29 cellular contexts compared by ENCODE assay signal in the genomic region with DNA sequence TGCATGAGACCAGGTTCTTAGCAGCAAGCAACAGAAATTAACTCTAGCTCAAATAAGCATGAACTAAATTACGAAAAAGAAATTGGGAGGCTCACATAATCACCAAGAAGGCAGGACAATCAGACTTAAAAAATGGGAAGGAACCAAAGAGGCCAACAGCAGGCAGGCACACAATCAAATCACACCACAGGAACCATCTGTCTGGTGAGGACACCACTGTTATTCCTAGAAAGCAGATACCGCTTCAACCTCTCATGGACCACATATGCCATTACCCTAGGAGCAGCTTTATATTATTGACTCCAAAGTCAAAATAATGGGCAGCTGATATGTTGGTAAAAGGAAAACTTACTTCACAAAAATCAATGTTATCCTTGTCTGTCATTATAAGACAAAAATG. TPM values are rescaled to one million over a fixed set of nuclear protein-coding genes. Genes with fewer than 3 reads are reported as not detected.
DNase-seq lines count a peak whose midpoint lies in the region; ATAC-seq and TF ChIP-seq lines count a peak whose summit lies in the region.
"Had no signal": no experiment of that assay in that cellular context is flagged by ENCODE, and none has a peak within 500 bp of the region (broad histone marks: within the 10 kb centered on the region; RNA-seq: fewer than 3 reads in every experiment).

No MANE protein-coding gene starts in this region.

- peak overlapping the region; percentile 28; the same call in 1 of the 2 replicates for H3K4me2 ChIP-seq in GM23338

- peaks cover 39% of the 10 kb centered on the region for H3K36me3 ChIP-seq in CD4-positive, CD25-positive, alpha-beta regulatory T cell (ENCODE audit: control insufficient read depth, insufficient read depth, low read length)
- no peaks in the 10 kb centered on the region for H3K36me3 ChIP-seq in GM23338 (ENCODE audit: insufficient read depth)
- H3K36me3 ChIP-seq: prostate gland had no signal

- TF ChIP-seq CTCF in GM23338 (conservative IDR thresholded peaks at IDR 0.05; ENCODE audit: low read depth in 2 of 2): no peak
- TF ChIP-seq CTCF in WTC11 (IDR thresholded peaks at IDR 0.05): no peak

- no peak for DNase-seq in activated CD4-positive, alpha-beta T cell treated with anti-CD3 and anti-CD28 coated beads, Interleukin-2, amount 10 ng/mL, durations not matched to agents 24 days and 14 days
- no peak for DNase-seq in activated CD4-positive, alpha-beta T cell treated with anti-CD3 and anti-CD28 coated beads, Interleukin-2, amount 50 U/mL, for 1 hour
- no peak for DNase-seq in CD4-positive, CD25-positive, alpha-beta regulatory T cell
- DNase-seq in GM23338 (ENCODE audit: low spot score): no peak
- DNase-seq in WTC11 (ENCODE audit: low spot score): no peak
- no peak for DNase-seq in NCI-H774 (lab: John Stamatoyannopoulos, UW)
- DNase-seq: adrenal gland, cerebellar nuclear complex, COR-L47, DMS79 treated with DMSO at 0.1 percent for 48 hours, hypothalamus, NCI-H1105 treated with DMSO at 0.1 percent for 48 hours, NCI-H1930, nucleus accumbens, substantia nigra, T-helper 9 cell, upper lobe of left lung had no signal

- no peaks in the 10 kb centered on the region for H3K9me3 ChIP-seq in CD4-positive, CD25-positive, alpha-beta regulatory T cell (ENCODE audit: control insufficient read depth in 2 of 2, low read length in 2 of 2)
- H3K9me3 ChIP-seq: adrenal gland, prostate gland, upper lobe of left lung had no signal

- H4K20me1 ChIP-seq in GM23338 (replicated peaks; ENCODE audit: insufficient read depth): no peaks in the 10 kb centered on the region; the same call in 1 of the 2 replicates

- no peak overlapping the region for H3K27ac ChIP-seq in CD4-positive, CD25-positive, alpha-beta regulatory T cell (ENCODE audit: insufficient read depth, low read length, poor library complexity, severe bottlenecking)
- no peak overlapping the region for H3K27ac ChIP-seq in GM23338 (ENCODE audit: low read depth)
- H3K27ac ChIP-seq: adrenal gland, prostate gland, SK-N-MC, upper lobe of left lung had no signal

- peaks cover 44% of the 10 kb centered on the region for H3K4me1 Mint-ChIP-seq in activated CD4-positive, alpha-beta T cell treated with anti-CD3 and anti-CD28 coated beads, Interleukin-2, amount 10 ng/mL, durations not matched to agents 24 days and 14 days
- peaks cover 45 to 77% (median 55%) of the 10 kb centered on the region in 4 donors for H3K4me1 Mint-ChIP-seq in CD4-positive, CD25-positive, alpha-beta regulatory T cell
- H3K4me1 Mint-ChIP-seq in GM23338 (peaks cover 17% of the 10 kb centered on the region), WTC11 (peaks cover 20% of the 10 kb centered on the region)

- H3K4me1 ChIP-seq in CD4-positive, CD25-positive, alpha-beta regulatory T cell (ENCODE audit: control insufficient read depth, insufficient read depth, low read length, poor library complexity, severe bottlenecking): peaks cover 40% of the 10 kb centered on the region
- H3K4me1 ChIP-seq in GM23338 (ENCODE audit: insufficient read depth): peaks cover 6% of the 10 kb centered on the region
- H3K4me1 ChIP-seq: adrenal gland, prostate gland had no signal

- H3K27me3 Mint-ChIP-seq in activated CD4-positive, alpha-beta T cell treated with anti-CD3 and anti-CD28 coated beads, Interleukin-2, amount 10 ng/mL, durations not matched to agents 24 days and 14 days: no peaks in the 10 kb centered on the region
- H3K27me3 Mint-ChIP-seq in CD4-positive, CD25-positive, alpha-beta regulatory T cell: no peaks in the 10 kb centered on the region
- H3K27me3 Mint-ChIP-seq in GM23338 (ENCODE audit: insufficient read depth, low read depth, poor library complexity): no peaks in the 10 kb centered on the region
- no peaks in the 10 kb centered on the region for H3K27me3 Mint-ChIP-seq in WTC11 (ENCODE audit: low read depth)
- H3K27me3 Mint-ChIP-seq: B cell; brain; memory B cell; stimulated activated memory B cell treated with anti-CD40 and anti-IgM and Interleukin-4, amounts not matched to agents 10 μg/mL and 1 μg/mL and 100 μg/mL, for 72 hours had no signal

- H3K79me2 ChIP-seq in GM23338 (replicated peaks; ENCODE audit: insufficient read depth): peaks cover 5% of the 10 kb centered on the region; the same call in 1 of the 2 replicates

- CTCF ChIA-PET in WTC11 (lab: Charles Lee): no interaction called here

- H3K36me3 Mint-ChIP-seq in activated CD4-positive, alpha-beta T cell treated with anti-CD3 and anti-CD28 coated beads, Interleukin-2, amount 10 ng/mL, durations not matched to agents 24 days and 14 days (ENCODE audit: low read depth): peaks cover 56% of the 10 kb centered on the region
- peaks cover 38% of the 10 kb centered on the region for H3K36me3 Mint-ChIP-seq in CD4-positive, CD25-positive, alpha-beta regulatory T cell
- H3K36me3 Mint-ChIP-seq in GM23338 (ENCODE audit: low read depth) (peaks cover 11% of the 10 kb centered on the region; the same call in 2 of the 3 replicates), WTC11 (peaks cover 23% of the 10 kb centered on the region)

- POLR2A ChIA-PET in WTC11 (lab: Charles Lee): no interaction called here

- no peaks in the 10 kb centered on the region for H3F3A ChIP-seq in GM23338 (replicated peaks; ENCODE audit: low read depth)

- H3K4me3 ChIP-seq in CD4-positive, CD25-positive, alpha-beta regulatory T cell (ENCODE audit: low read depth, low read length): peak overlapping the region; percentile 69
- H3K4me3 ChIP-seq in GM23338: no peak overlapping the region
- H3K4me3 ChIP-seq: adrenal gland, prostate gland, SK-N-MC, upper lobe of left lung had no signal

- intact Hi-C loops in activated CD4-positive, alpha-beta T cell treated with anti-CD3 and anti-CD28 coated beads, Interleukin-2, amount 10 ng/mL, durations not matched to agents 24 days and 14 days (cut with micrococcal nuclease): loop anchor here (10.0 kb wide), 1 partner anchor 218 kb away; no protein-coding TSS in a partner anchor

- no peak overlapping the region for H2AFZ ChIP-seq in GM23338

- H3K27me3 ChIP-seq in CD4-positive, CD25-positive, alpha-beta regulatory T cell (ENCODE audit: control insufficient read depth, insufficient read depth, low read length): no peaks in the 10 kb centered on the region
- H3K27me3 ChIP-seq in GM23338 (ENCODE audit: insufficient read depth): no peaks in the 10 kb centered on the region
- H3K27me3 ChIP-seq: adrenal gland, upper lobe of left lung had no signal

- H3K9me2 ChIP-seq in GM23338 (ENCODE audit: insufficient read depth): no peaks in the 10 kb centered on the region

- ATAC-seq in CD4-positive, CD25-positive, alpha-beta regulatory T cell (ENCODE audit: low read depth in 2 of 2): no peak
- ATAC-seq in GM23338 (no peak), WTC11 (no peak), SK-N-SH treated with all-trans-retinoic acid at 6 μM for 48 hours (no peak), GM18909 (IDR thresholded peaks at IDR 0.05; ENCODE audit: poor library complexity, unreplicated experiment) (no peak)
- ATAC-seq: activated CD4-positive, CD25-positive, alpha-beta regulatory T cell treated with anti-CD3 and anti-CD28 coated beads, Interleukin-2, amount 50 U/mL, for 24 hours; HCT116; left lobe of liver; sciatic nerve; stimulated activated memory B cell treated with anti-CD40 and anti-IgM and Interleukin-4, amounts not matched to agents 10 μg/mL and 1 μg/mL and 100 μg/mL, for 72 hours had no signal

- H3K4me3 Mint-ChIP-seq in activated CD4-positive, alpha-beta T cell treated with anti-CD3 and anti-CD28 coated beads, Interleukin-2, amount 10 ng/mL, durations not matched to agents 24 days and 14 days: peak overlapping the region; percentile 3
- H3K4me3 Mint-ChIP-seq in CD4-positive, CD25-positive, alpha-beta regulatory T cell: peak overlapping the region in 1 of 4 donors; percentile 81
- no peak overlapping the region for H3K4me3 Mint-ChIP-seq in GM23338
- no peak overlapping the region for H3K4me3 Mint-ChIP-seq in WTC11
- H3K4me3 Mint-ChIP-seq: B cell; brain; memory B cell; stimulated activated memory B cell treated with anti-CD40 and anti-IgM and Interleukin-4, amounts not matched to agents 10 μg/mL and 1 μg/mL and 100 μg/mL, for 72 hours had no signal

- H3K9me3 Mint-ChIP-seq in activated CD4-positive, alpha-beta T cell treated with anti-CD3 and anti-CD28 coated beads, Interleukin-2, amount 10 ng/mL, durations not matched to agents 24 days and 14 days: no peaks in the 10 kb centered on the region
- peaks cover 0 to 2% (median 0%) of the 10 kb centered on the region in 7 donors for H3K9me3 Mint-ChIP-seq in CD4-positive, CD25-positive, alpha-beta regulatory T cell
- H3K9me3 Mint-ChIP-seq in GM23338 (no peaks in the 10 kb centered on the region), WTC11 (no peaks in the 10 kb centered on the region)
- H3K9me3 Mint-ChIP-seq: brain; memory B cell; stimulated activated memory B cell treated with anti-CD40 and anti-IgM and Interleukin-4, amounts not matched to agents 10 μg/mL and 1 μg/mL and 100 μg/mL, for 72 hours had no signal

- no peak overlapping the region for H3K27ac Mint-ChIP-seq in activated CD4-positive, alpha-beta T cell treated with anti-CD3 and anti-CD28 coated beads, Interleukin-2, amount 10 ng/mL, durations not matched to agents 24 days and 14 days
- H3K27ac Mint-ChIP-seq in CD4-positive, CD25-positive, alpha-beta regulatory T cell: peak overlapping the region; percentile 34 to 76 (median 75)
- H3K27ac Mint-ChIP-seq in GM23338 (no peak overlapping the region; the same call in 1 of the 2 replicates), WTC11 (peak overlapping the region; percentile 61; the same call in 1 of the 2 replicates)
- H3K27ac Mint-ChIP-seq: B cell; stimulated activated memory B cell treated with anti-CD40 and anti-IgM and Interleukin-4, amounts not matched to agents 10 μg/mL and 1 μg/mL and 100 μg/mL, for 72 hours had no signal

TF ChIP-seq in GM23338, 12 proteins besides CTCF, POLR2A, EP300 and RAD21 (continues in another document):
- no peak for TF ChIP-seq POLR2AphosphoS5 (IDR thresholded peaks at IDR 0.05; ENCODE audit: low read depth)
- no peak for TF ChIP-seq EZH2phosphoT487 (IDR thresholded peaks at IDR 0.05; ENCODE audit: unreplicated experiment)
- TF ChIP-seq JUNB (IDR thresholded peaks at IDR 0.05; ENCODE audit: unreplicated experiment): no peak

TF ChIP-seq in WTC11, 78 proteins besides CTCF, POLR2A, EP300 and RAD21 (continues in another document):
- no peak for TF ChIP-seq ESRRA (CRISPR knock-in tag; IDR thresholded peaks at IDR 0.05; ENCODE audit: borderline replicate concordance)

TF ChIP-seq in SK-N-SH treated with all-trans-retinoic acid at 6 μM for 48 hours, 23 proteins besides CTCF, POLR2A, EP300 and RAD21 (continues in another document):
- TF ChIP-seq ISL1 (CRISPR knock-in tag; IDR thresholded peaks at IDR 0.05) (no peak), GLIS3 (CRISPR knock-in tag; IDR thresholded peaks at IDR 0.05) (no peak)

RNA-seq across cellular contexts. Expression of a gene that starts 51.6 kb away (rescaled TPM):
- 33.2 and 34.6 TPM in 2 replicates for total RNA-seq in activated CD4-positive, alpha-beta T cell treated with anti-CD3 and anti-CD28 coated beads, Interleukin-2, amount 10 ng/mL, durations not matched to agents 24 days and 14 days
- 53.6 TPM for total RNA-seq in CD4-positive, CD25-positive, alpha-beta regulatory T cell
- 10 to 100 TPM; 60.7 to 75.0 (median 69.5) TPM for polyA plus RNA-seq in CD4-positive, CD25-positive, alpha-beta regulatory T cell
- 39.0 and 42.4 TPM in 2 replicates for total RNA-seq in GM23338 (2014; rRNA removed; shearing (Covaris generic))
- 27.6 and 29.3 TPM in 2 replicates for polyA plus RNA-seq in GM23338 (2016; fragmentation: Nextera tagmentation; extraction: Ambion mirVana)
- 39.7 to 57.4 TPM (median 54.1 TPM) in 3 replicates for total RNA-seq in WTC11 (2021)

Comparison
In these comparisons a context has a peak if more than half of its experiments do, and no peak if none do; other contexts are left out.
1. H3K27ac Mint-ChIP-seq: peak in CD4-positive, CD25-positive, alpha-beta regulatory T cell (3 of 3) and WTC11 (single experiment); none in activated CD4-positive, alpha-beta T cell treated with anti-CD3 and anti-CD28 coated beads, Interleukin-2, amount 10 ng/mL, durations not matched to agents 24 days and 14 days (single experiment) and GM23338 (single experiment).